In genomic region chr19:45781282-45782161, GRCh38 we compare ENCODE assay signal across 8 cellular contexts. TPM values are rescaled to one million over a fixed set of nuclear protein-coding genes. Genes with fewer than 3 reads are reported as not detected.
DNase-seq lines count a peak whose midpoint lies in the region; ATAC-seq and TF ChIP-seq lines count a peak whose summit lies in the region.
"Had no signal": no experiment of that assay in that cellular context is flagged by ENCODE, and none has a peak within 500 bp of the region (broad histone marks: within the 10 kb centered on the region; RNA-seq: fewer than 3 reads in every experiment).

No MANE protein-coding gene starts in this region.

- H3K27me3 Mint-ChIP-seq in H9 (ENCODE audit: low read depth) = peaks cover 18% of the 10 kb centered on the region

- no peaks in the 10 kb centered on the region for H3K9me3 Mint-ChIP-seq in H9
- H3K9me3 Mint-ChIP-seq: stimulated activated naive CD8-positive, alpha-beta T cell treated with anti-CD3 and anti-CD28 coated beads, Interleukin-15, Interleukin-2, amounts not matched to agents 100 ng/mL and 50 ng/mL, for 24 hours had no signal

- no peaks in the 10 kb centered on the region for H3K27me3 ChIP-seq in WERI-Rb-1 (ENCODE audit: insufficient read depth, low read depth, severe bottlenecking)
- peaks cover 0 to 100% of the 10 kb centered on the region in 2 donors for H3K27me3 ChIP-seq in left lung
- no peaks in the 10 kb centered on the region for H3K27me3 ChIP-seq in mesendoderm (ENCODE audit: insufficient read depth, low read length, poor library complexity)
- no peaks in the 10 kb centered on the region; the same call in 1 of the 2 replicates for H3K27me3 ChIP-seq in H9 (ENCODE audit: insufficient read depth, low read length)

- no peak overlapping the region for H3K18ac ChIP-seq in mesendoderm (ENCODE audit: low read length)
- H3K18ac ChIP-seq in H9 (ENCODE audit: insufficient read length, low read depth, low read length) = no peak overlapping the region

- H2AK5ac ChIP-seq in mesendoderm (ENCODE audit: low read length) = no peak overlapping the region
- no peak overlapping the region for H2AK5ac ChIP-seq in H9 (ENCODE audit: insufficient read length, low read length)

- H2AFZ ChIP-seq in H9 (ENCODE audit: low read length) = no peak overlapping the region

- H3K23me2 ChIP-seq in H9 (ENCODE audit: insufficient read length, low read depth, low read length, poor library complexity, severe bottlenecking) = peaks cover 6% of the 10 kb centered on the region

- H4K5ac ChIP-seq in mesendoderm (ENCODE audit: low read length) (no peak overlapping the region), H9 (ENCODE audit: insufficient read length, low read depth, low read length) (no peak overlapping the region)

- H3K79me2 ChIP-seq in mesendoderm (ENCODE audit: control insufficient read depth, insufficient read depth, low read length) = no peaks in the 10 kb centered on the region
- H3K79me2 ChIP-seq in H9 (ENCODE audit: insufficient read depth, low read length) = no peaks in the 10 kb centered on the region

- H3K9ac ChIP-seq in mesendoderm (ENCODE audit: low read length) (no peak overlapping the region), H9 (ENCODE audit: extremely low read depth, insufficient read length, low read length) (no peak overlapping the region)

- H3K36me3 ChIP-seq in WERI-Rb-1 (peaks cover 21% of the 10 kb centered on the region), left lung (peaks cover 0 to 31% of the 10 kb centered on the region in 2 donors), mesendoderm (ENCODE audit: control insufficient read depth, insufficient read depth, low read length) (no peaks in the 10 kb centered on the region)

- no peak overlapping the region for H3K23ac ChIP-seq in mesendoderm (ENCODE audit: low read length)
- H3K23ac ChIP-seq in H9 (ENCODE audit: insufficient read length, low read depth, low read length) = no peak overlapping the region

- peak; percentile 73 for DNase-seq in NCI-H1105 (lab: John Stamatoyannopoulos, UW)
- DNase-seq in WERI-Rb-1 = peak; percentile 6
- DNase-seq in left lung = peak in 1 of 2 donors; percentile 86
- no peak for DNase-seq in OCI-M1 (lab: John Stamatoyannopoulos, UW)
- DNase-seq in mesendoderm = no peak
- DNase-seq in H9 = no peak

- H3K4me3 Mint-ChIP-seq in H9 = no peak overlapping the region
- H3K4me3 Mint-ChIP-seq: stimulated activated naive CD8-positive, alpha-beta T cell treated with anti-CD3 and anti-CD28 coated beads, Interleukin-15, Interleukin-2, amounts not matched to agents 100 ng/mL and 50 ng/mL, for 24 hours had no signal

- no peak overlapping the region; the same call in 1 of the 2 replicates for H3K4me3 ChIP-seq in WERI-Rb-1 (ENCODE audit: low read depth, low read length)
- peak overlapping the region; percentile 35 to 36 for H3K4me3 ChIP-seq in left lung
- no peak overlapping the region for H3K4me3 ChIP-seq in mesendoderm (ENCODE audit: low read length)

- H3K27ac Mint-ChIP-seq in H9 = no peak overlapping the region; a peak in 2 of 7 replicates

- intact Hi-C loops in left lung (cut with DNase I) = no loop called here

- H2BK5ac ChIP-seq in mesendoderm (ENCODE audit: low read length) (no peak overlapping the region), H9 (ENCODE audit: insufficient read length, low read length) (no peak overlapping the region)

- no peak overlapping the region; the same call in 1 of the 2 replicates for H3K14ac ChIP-seq in H9 (ENCODE audit: insufficient read depth, low read length)

- TF ChIP-seq CTCF in WERI-Rb-1 (IDR thresholded peaks at IDR 0.05; ENCODE audit: low read depth, low read length) (no peak), left lung (IDR thresholded peaks at IDR 0.05) (no peak), H9 (conservative IDR thresholded peaks at IDR 0.05) (no peak)

- H3K4me2 ChIP-seq in mesendoderm (ENCODE audit: low read length) = no peak overlapping the region
- H3K4me2 ChIP-seq in H9 (ENCODE audit: insufficient read depth, insufficient read length, low read length) = no peak overlapping the region

- peaks cover 13 to 42% (median 37%) of the 10 kb centered on the region in 3 experiments; a peak in 6 of 7 replicates for H3K36me3 Mint-ChIP-seq in H9 (ENCODE audit: insufficient read depth in 1 of 3, low read depth in 3 of 3)

- H2BK15ac ChIP-seq in mesendoderm (replicated peaks; ENCODE audit: low read depth) = no peak overlapping the region
- H2BK15ac ChIP-seq in H9 (ENCODE audit: low read depth, low read length) = no peak overlapping the region

- H4K8ac ChIP-seq in mesendoderm (ENCODE audit: low read depth, low read length) (no peak overlapping the region), H9 (replicated peaks; ENCODE audit: insufficient read length, low read depth, low read length) (no peak overlapping the region)

- no peak overlapping the region for H2BK120ac ChIP-seq in mesendoderm (ENCODE audit: low read depth, low read length)
- H2BK120ac ChIP-seq in H9 (ENCODE audit: low read depth, low read length, poor library complexity, severe bottlenecking) = no peak overlapping the region

- ATAC-seq in left lung (peak; percentile 36), GM21447 (IDR thresholded peaks at IDR 0.05; ENCODE audit: unreplicated experiment) (no peak)

- H3T11ph ChIP-seq in H9 (ENCODE audit: low read length) = no peak overlapping the region

- no peak overlapping the region for H3K4ac ChIP-seq in mesendoderm (ENCODE audit: low read depth, low read length)
- no peak overlapping the region for H3K4ac ChIP-seq in H9 (ENCODE audit: low read depth, low read length)

- no peak overlapping the region for H2BK12ac ChIP-seq in H9 (ENCODE audit: insufficient read length, low read depth, low read length)

- H3K9me3 ChIP-seq in WERI-Rb-1 (ENCODE audit: severe bottlenecking) (no peaks in the 10 kb centered on the region), left lung (no peaks in the 10 kb centered on the region), H9 (ENCODE audit: control insufficient read depth, low read depth, low read length) (no peaks in the 10 kb centered on the region)

- H3K56ac ChIP-seq in mesendoderm (ENCODE audit: low read length) (no peak overlapping the region), H9 (ENCODE audit: insufficient read length, low read depth, low read length) (no peak overlapping the region)

- H4K20me1 ChIP-seq in H9 (ENCODE audit: control insufficient read depth, insufficient read depth, insufficient read length) = no peaks in the 10 kb centered on the region

- H3K79me1 ChIP-seq in mesendoderm (ENCODE audit: low read length) = no peaks in the 10 kb centered on the region
- H3K79me1 ChIP-seq in H9 (ENCODE audit: insufficient read depth, low read depth, low read length, poor library complexity, severe bottlenecking) = no peaks in the 10 kb centered on the region

- WGBS in mesendoderm (ENCODE audit: extremely low coverage, insufficient coverage, low lambda C conversion rate) = no CpG with 5 or more reads among the region's 17 CpGs
- WGBS in H9 (ENCODE audit: extremely low coverage, insufficient read length, low lambda C conversion rate) = no CpG with 5 or more reads among the region's 17 CpGs

- peaks cover 11 to 42% of the 10 kb centered on the region in 2 donors for H3K4me1 ChIP-seq in left lung
- peaks cover 4% of the 10 kb centered on the region for H3K4me1 ChIP-seq in mesendoderm (ENCODE audit: control insufficient read depth, low read depth, low read length)
- peaks cover 3% of the 10 kb centered on the region; the same call in 1 of the 2 replicates for H3K4me1 ChIP-seq in H9 (ENCODE audit: insufficient read depth, low read length)

- H3K4me1 Mint-ChIP-seq in H9 = peaks cover 23 to 42% of the 10 kb centered on the region in 2 experiments

- H4K91ac ChIP-seq in H9 (ENCODE audit: insufficient read length, low read depth, low read length) = no peak overlapping the region

- H3K27ac ChIP-seq in WERI-Rb-1 = no peak overlapping the region
- H3K27ac ChIP-seq in left lung = peak overlapping the region in 1 of 2 donors; percentile 37
- H3K27ac ChIP-seq in mesendoderm (ENCODE audit: low read depth, low read length) = no peak overlapping the region
- H3K27ac ChIP-seq in H9 (ENCODE audit: insufficient read length, low read depth, low read length) = no peak overlapping the region

- H2BK20ac ChIP-seq in H9 (ENCODE audit: low read depth, low read length, poor library complexity, severe bottlenecking) = no peak overlapping the region

RNA-seq across cellular contexts. Expression of gene DMPK, which starts 0.8 kb away (rescaled TPM):
- 10 to 100 TPM; 44.6 to 50.0 TPM for total RNA-seq in left lung
- 10.5 TPM for polyA plus RNA-seq in mesendoderm (2013, experiment 1 of 2)
- 9.3 TPM for polyA plus RNA-seq in mesendoderm (2013, experiment 2 of 2)
- 63.9 and 67.4 TPM in 2 replicates for total RNA-seq in H9 (2021)

RNA-seq across cellular contexts. Expression of gene DMWD, which starts 11.1 kb away (rescaled TPM):
- total RNA-seq in left lung = 10 to 100 TPM; 49.0 to 49.3 TPM
- polyA plus RNA-seq in mesendoderm (2013, experiment 1 of 2) = 20.6 TPM
- polyA plus RNA-seq in mesendoderm (2013, experiment 2 of 2) = 20.9 TPM
- 70.7 and 75.1 TPM in 2 replicates for total RNA-seq in H9 (2021)

RNA-seq across cellular contexts. Expression of gene SIX5, which starts 12.5 kb away (rescaled TPM):
- 10 to 100 TPM; 14.0 to 21.7 TPM for total RNA-seq in left lung
- polyA plus RNA-seq in mesendoderm (2013, experiment 1 of 2) = 19.5 TPM
- polyA plus RNA-seq in mesendoderm (2013, experiment 2 of 2) = 18.9 TPM
- 41.6 and 41.7 TPM in 2 replicates for total RNA-seq in H9 (2021)

RNA-seq across cellular contexts. Expression of gene RSPH6A, which starts 33.6 kb away (rescaled TPM):
- total RNA-seq in left lung (under 1 TPM in 1 of 2 donors, not detected in 1; 0.13 TPM), H9 (2021) (0.29 and 0.55 TPM in 2 replicates)
- not detected for polyA plus RNA-seq in mesendoderm (2013, experiment 1 of 2)
- not detected for polyA plus RNA-seq in mesendoderm (2013, experiment 2 of 2)

RNA-seq across cellular contexts. Expression of gene MEIOSIN, which starts 48.3 kb away (rescaled TPM):
- total RNA-seq in left lung = not detected
- 0.38 TPM for polyA plus RNA-seq in mesendoderm (2013, experiment 1 of 2)
- 0.28 TPM for polyA plus RNA-seq in mesendoderm (2013, experiment 2 of 2)
- 0.07 TPM in 1 of 2 replicates, not detected in the other for total RNA-seq in H9 (2021)

Comparison
In these comparisons a context has a peak if more than half of its experiments do, and no peak if none do; other contexts are left out.
1. DNase-seq: peak in NCI-H1105 (single experiment) and WERI-Rb-1 (single experiment); none in OCI-M1 (single experiment), mesendoderm (single experiment) and H9 (single experiment).
2. H3K4me3 ChIP-seq: peak in left lung (2 of 2); none in WERI-Rb-1 (single experiment) and mesendoderm (single experiment).